ENCODE assay signal across 16 cellular contexts in genomic region chr17:11950771-11951519, GRCh38. TPM values are rescaled to one million over a fixed set of nuclear protein-coding genes. Genes with fewer than 3 reads are reported as not detected.
A peak's percentile ranks its signal among the peaks of the same experiment; 100 is the strongest.
DNase-seq lines count a peak whose midpoint lies in the region; ATAC-seq, FAIRE-seq and TF ChIP-seq lines count a peak whose summit lies in the region.
"Had no signal": no experiment of that assay in that cellular context is flagged by ENCODE, and none has a peak within 500 bp of the region (broad histone marks: within the 10 kb centered on the region; RNA-seq: fewer than 3 reads in every experiment).

No MANE protein-coding gene starts in this region.

- no peaks in the 10 kb centered on the region for H3K36me3 ChIP-seq in bronchial epithelial cell (ENCODE audit: control insufficient read depth, insufficient read depth, low read length)

- DNase-seq in AG10803 (ENCODE audit: low read depth) (peak; percentile 12), LHCN-M2 (ENCODE audit: low read depth) (peak; percentile 48), bronchial epithelial cell (ENCODE audit: low read depth) (peak; percentile 58), fibroblast of the aortic adventitia (ENCODE audit: low read depth) (peak; percentile 54), NCI-H526 treated with DMSO at 0.1 percent for 48 hours (lab: John Stamatoyannopoulos, UW) (no peak), LoVo (ENCODE audit: low spot score) (no peak)
- DNase-seq: CD4-positive, alpha-beta T cell; DMS79 treated with DMSO at 0.1 percent for 48 hours; GDM1; NCI-H1417; NCI-H2029; NCI-H2171 treated with DMSO at 0.1 percent for 48 hours; NCI-H510A; SK-N-SH had no signal

- H3K27me3 ChIP-seq in bronchial epithelial cell (ENCODE audit: control insufficient read depth, insufficient read depth, low read length): no peaks in the 10 kb centered on the region

- ATAC-seq in HG03039 (IDR thresholded peaks at IDR 0.05; ENCODE audit: unreplicated experiment): no peak
- ATAC-seq in GM21619 (IDR thresholded peaks at IDR 0.05; ENCODE audit: unreplicated experiment): no peak

- H3K4me3 ChIP-seq in AG10803 (ENCODE audit: low read length): no peak overlapping the region
- no peak overlapping the region for H3K4me3 ChIP-seq in bronchial epithelial cell (ENCODE audit: low read depth, low read length)
- H3K4me3 ChIP-seq in fibroblast of the aortic adventitia (ENCODE audit: low read depth, low read length): no peak overlapping the region

- FAIRE-seq in bronchial epithelial cell (lab: Jason Lieb, UNC): peak; percentile 85

- no peak for TF ChIP-seq CTCF in AG10803 (conservative IDR thresholded peaks at IDR 0.05; ENCODE audit: low read length)
- no peak for TF ChIP-seq CTCF in bronchial epithelial cell (IDR thresholded peaks at IDR 0.05; ENCODE audit: insufficient read depth, low read length, severe bottlenecking)
- TF ChIP-seq CTCF in fibroblast of the aortic adventitia (IDR thresholded peaks at IDR 0.05; ENCODE audit: insufficient read depth, low read length): no peak

RNA-seq across cellular contexts. Expression of gene ZNF18, which starts 46.3 kb away (rescaled TPM):
- total RNA-seq in LHCN-M2 (2014; rRNA removed) (7.9 and 8.1 TPM in 2 replicates), bronchial epithelial cell (7.9 and 9.5 TPM in 2 replicates), fibroblast of the aortic adventitia (ENCODE audit: low replicate concordance) (8.6 and 20.3 TPM in 2 replicates)
- polyA plus RNA-seq in LHCN-M2 (2012): 4.0 TPM

Comparison
In these comparisons a context has a peak if more than half of its experiments do, and no peak if none do; other contexts are left out.
1. DNase-seq: peak in AG10803 (single experiment), LHCN-M2 (single experiment), bronchial epithelial cell (single experiment) and fibroblast of the aortic adventitia (single experiment); none in NCI-H526 treated with DMSO at 0.1 percent for 48 hours (single experiment) and LoVo (single experiment).